ENCODE assay signal across 10 cellular contexts in genomic region chr6:139533166-139533565, GRCh38.
DNase-seq lines count a peak whose midpoint lies in the region; ATAC-seq, FAIRE-seq and TF ChIP-seq lines count a peak whose summit lies in the region.
"Had no signal": no experiment of that assay in that cellular context is flagged by ENCODE, and none has a peak within 500 bp of the region (broad histone marks: within the 10 kb centered on the region; RNA-seq: fewer than 3 reads in every experiment).

No MANE protein-coding gene starts in this region.

- H3K4ac ChIP-seq in H1 (replicated peaks; ENCODE audit: insufficient read length, low read depth, low read length) = no peak overlapping the region

- H3K27ac Mint-ChIP-seq in neural progenitor cell = peak overlapping the region; percentile 5

- H2AFZ ChIP-seq in H1 (ENCODE audit: low read length) = peak overlapping the region; percentile 80
- H2AFZ ChIP-seq in neural progenitor cell (replicated peaks) = no peak overlapping the region

- H4K5ac ChIP-seq in H1 (ENCODE audit: insufficient read length, low read depth, low read length) = no peak overlapping the region

- H4K20me1 ChIP-seq in H1 (replicated peaks in 1 of 2; ENCODE audit: control insufficient read depth in 1 of 2, insufficient read depth in 2 of 2, low read length in 2 of 2) = no peaks in the 10 kb centered on the region
- H4K20me1 ChIP-seq in neural progenitor cell (ENCODE audit: low read depth) = no peaks in the 10 kb centered on the region

- FAIRE-seq in H1 (lab: Jason Lieb, UNC) = no peak

- H3K4me1 ChIP-seq in Peyer's patch = peaks cover 0 to 38% (median 2%) of the 10 kb centered on the region in 4 donors
- no peaks in the 10 kb centered on the region for H3K4me1 ChIP-seq in H1 (replicated peaks in 1 of 4; ENCODE audit: control insufficient read depth in 3 of 4, insufficient read depth in 4 of 4, low read length in 3 of 4)
- no peaks in the 10 kb centered on the region for H3K4me1 ChIP-seq in neural progenitor cell

- H3K9me3 Mint-ChIP-seq in neural progenitor cell = peaks cover 5% of the 10 kb centered on the region

- 91% methylated on average over 4 of the region's 4 CpGs; no CpG with 5 or more reads in 1 of the 2 experiments for WGBS in H1 (ENCODE audit: extremely low coverage in 1 of 2, insufficient coverage in 1 of 2, insufficient read length in 1 of 2, insufficient replicate concordance in 2 of 2, low coverage in 1 of 2, low lambda C conversion rate in 2 of 2, missing lambda C conversion rate in 1 of 2), 2 experiments

- no peak overlapping the region for H3K23ac ChIP-seq in H1 (ENCODE audit: insufficient read length)

- H3K79me2 ChIP-seq in H1 (ENCODE audit: control insufficient read depth in 1 of 2, insufficient read depth in 2 of 2, low read length in 2 of 2) (no peaks in the 10 kb centered on the region), neural progenitor cell (ENCODE audit: low read depth) (no peaks in the 10 kb centered on the region)

- no peak overlapping the region for H2BK5ac ChIP-seq in H1 (ENCODE audit: low read depth, low read length)

- H3K36me3 ChIP-seq in Peyer's patch (no peaks in the 10 kb centered on the region), H1 (ENCODE audit: control insufficient read depth in 2 of 4, insufficient read depth in 4 of 4, low read length in 3 of 4) (no peaks in the 10 kb centered on the region), neural progenitor cell (no peaks in the 10 kb centered on the region)

- TF ChIP-seq EP300 in H1 (IDR thresholded peaks at IDR 0.05; ENCODE audit: borderline replicate concordance in 1 of 2, low read depth in 2 of 2, low read length in 2 of 2) = no peak

- no peak overlapping the region for H4K8ac ChIP-seq in H1 (ENCODE audit: extremely low read depth, insufficient read depth, low read length)

- H3K27me3 Mint-ChIP-seq in neural progenitor cell (ENCODE audit: insufficient read depth, low read depth) = no peaks in the 10 kb centered on the region

- no peak overlapping the region for H2AK5ac ChIP-seq in H1 (ENCODE audit: low read depth, low read length)

- H2BK15ac ChIP-seq in H1 (ENCODE audit: low read length) = no peak overlapping the region

- H3K4me3 ChIP-seq in AG04450 (ENCODE audit: low read depth, low read length) = no peak overlapping the region
- no peak overlapping the region for H3K4me3 ChIP-seq in Peyer's patch
- H3K4me3 ChIP-seq in H1 (ENCODE audit: extremely low read depth in 1 of 4, insufficient read depth in 2 of 4, low read depth in 3 of 4, low read length in 4 of 4) = no peak overlapping the region
- H3K4me3 ChIP-seq in neural progenitor cell = no peak overlapping the region

- POLR2A ChIA-PET in AG04450 (lab: Yijun Ruan, JAX) = no interaction called here
- POLR2A ChIA-PET in H1 (lab: Charles Lee; ENCODE audit: partially characterized antibody) = no interaction called here

- H3K4me1 Mint-ChIP-seq in neural progenitor cell = peaks cover 17% of the 10 kb centered on the region

- DNase-seq in AG04450 (ENCODE audit: low read depth, low spot score) = no peak
- DNase-seq in Peyer's patch = no peak
- no peak for DNase-seq in H1 (ENCODE audit: low read depth in 1 of 2, low spot score in 2 of 2)
- DNase-seq in neural progenitor cell (ENCODE audit: low spot score) = no peak
- DNase-seq in COLO668 (lab: John Stamatoyannopoulos, UW; ENCODE audit: unreplicated experiment) = no peak
- DNase-seq in stimulated activated CD4-positive, alpha-beta T cell treated with anti-CD3 and anti-CD28 coated beads, Interleukin-15, amount 100 ng/mL, for 24 hours = no peak
- no peak for DNase-seq in GM20000 (ENCODE audit: low spot score)
- DNase-seq: NCI-H524, nucleus accumbens had no signal

- H3K9ac ChIP-seq in H1 (replicated peaks in 1 of 4; ENCODE audit: extremely low read depth in 1 of 4, low read depth in 3 of 4, low read length in 3 of 4) (no peak overlapping the region), neural progenitor cell (no peak overlapping the region)

- TF ChIP-seq POLR2A in Peyer's patch (IDR thresholded peaks at IDR 0.05) (no peak), H1 (IDR thresholded peaks at IDR 0.05; ENCODE audit: control extremely low read depth in 1 of 2, low read depth in 2 of 2, low read length in 2 of 2) (no peak)

- no peak overlapping the region for H2BK20ac ChIP-seq in H1 (ENCODE audit: low read length)

- TF ChIP-seq RAD21 in H1 (IDR thresholded peaks at IDR 0.05 in 1 of 2, conservative IDR thresholded peaks at IDR 0.05 in 1 of 2; ENCODE audit: low read depth in 2 of 2, low read length in 2 of 2) = no peak

- H3K9me3 ChIP-seq in AG04450 (ENCODE audit: control insufficient read depth, insufficient read depth, low read length) (no peaks in the 10 kb centered on the region), Peyer's patch (no peaks in the 10 kb centered on the region), H1 (ENCODE audit: insufficient read depth in 2 of 2, low read depth in 1 of 2, low read length in 1 of 2) (no peaks in the 10 kb centered on the region; a peak in 1 of 4 replicates), neural progenitor cell (ENCODE audit: low read depth) (no peaks in the 10 kb centered on the region)

- CTCF ChIA-PET in AG04450 (lab: Charles Lee) (no interaction called here), H1 (lab: Charles Lee; ENCODE audit: partially characterized antibody) (no interaction called here)

- H4K91ac ChIP-seq in H1 (replicated peaks; ENCODE audit: insufficient read length, low read length) = no peak overlapping the region

- ATAC-seq in GM19395 (IDR thresholded peaks at IDR 0.05; ENCODE audit: unreplicated experiment) = no peak

- H3K14ac ChIP-seq in H1 (ENCODE audit: insufficient read length) = no peak overlapping the region

- no peaks in the 10 kb centered on the region for H3F3A ChIP-seq in neural progenitor cell (ENCODE audit: low read depth)

- no peak overlapping the region for H3K56ac ChIP-seq in H1 (replicated peaks; ENCODE audit: insufficient read length, low read depth, low read length)

- no peak overlapping the region for H2BK12ac ChIP-seq in H1 (ENCODE audit: low read depth, low read length)

- no peaks in the 10 kb centered on the region for H3K23me2 ChIP-seq in H1 (ENCODE audit: low read depth, low read length)

- H3K27me3 ChIP-seq in AG04450 (ENCODE audit: control insufficient read depth, insufficient read depth, low read length) (no peaks in the 10 kb centered on the region), Peyer's patch (no peaks in the 10 kb centered on the region), H1 (replicated peaks in 1 of 4; ENCODE audit: control insufficient read depth in 3 of 4, extremely low read depth in 1 of 4, insufficient read depth in 3 of 4, low read length in 3 of 4) (no peaks in the 10 kb centered on the region), neural progenitor cell (no peaks in the 10 kb centered on the region)

- H3K4me3 Mint-ChIP-seq in neural progenitor cell = no peak overlapping the region

- no peak overlapping the region; the same call in 1 of the 2 replicates for H3K18ac ChIP-seq in H1 (ENCODE audit: extremely low read depth, low read length)

- no peaks in the 10 kb centered on the region for H3K36me3 Mint-ChIP-seq in neural progenitor cell

- H3K4me2 ChIP-seq in H1 (ENCODE audit: insufficient read depth in 1 of 2, low read depth in 2 of 2, low read length in 2 of 2) (no peak overlapping the region), neural progenitor cell (no peak overlapping the region)

- H3K27ac ChIP-seq in AG04450 (ENCODE audit: low read depth, low read length) (peak overlapping the region; percentile 62), Peyer's patch (peak overlapping the region in 3 of 4 donors; percentile 61 to 83 (median 75)), H1 (ENCODE audit: low read depth, low read length) (no peak overlapping the region), neural progenitor cell (no peak overlapping the region)

- no peak for TF ChIP-seq CTCF in AG04450 (IDR thresholded peaks at IDR 0.05; ENCODE audit: low read depth, low read length)
- TF ChIP-seq CTCF in Peyer's patch (IDR thresholded peaks at IDR 0.05) = no peak
- TF ChIP-seq CTCF in H1 (IDR thresholded peaks at IDR 0.05; ENCODE audit: control extremely low read depth in 1 of 3, insufficient read depth in 1 of 3, low read depth in 1 of 3, low read length in 3 of 3) = no peak
- no peak for TF ChIP-seq CTCF in neural progenitor cell (IDR thresholded peaks at IDR 0.05)
- TF ChIP-seq CTCF in GM20000 (IDR thresholded peaks at IDR 0.05; ENCODE audit: extremely low read depth, missing control alignments) = no peak

- H2BK120ac ChIP-seq in H1 (replicated peaks; ENCODE audit: low read depth, low read length) = no peak overlapping the region

- no peaks in the 10 kb centered on the region for H3K79me1 ChIP-seq in H1 (ENCODE audit: low read depth, low read length)

TF ChIP-seq in H1, 55 proteins besides CTCF, POLR2A, EP300 and RAD21:
- TF ChIP-seq CHD2 (IDR thresholded peaks at IDR 0.05; ENCODE audit: low read length) = no peak
- no peak for TF ChIP-seq JUN (IDR thresholded peaks at IDR 0.05; ENCODE audit: low read depth, low read length)
- TF ChIP-seq HDAC2 (IDR thresholded peaks at IDR 0.05; ENCODE audit: borderline replicate concordance in 1 of 2, low read depth in 2 of 2, low read length in 2 of 2) = no peak
- TF ChIP-seq TAF1 (IDR thresholded peaks at IDR 0.05; ENCODE audit: low read depth, low read length) = no peak
- TF ChIP-seq SIX5 (IDR thresholded peaks at IDR 0.05; ENCODE audit: low read depth, low read length) = no peak
- no peak for TF ChIP-seq SRF (IDR thresholded peaks at IDR 0.05; ENCODE audit: low read depth, low read length)
- no peak for TF ChIP-seq CHD1 (IDR thresholded peaks at IDR 0.05; ENCODE audit: low read depth, low read length)
- TF ChIP-seq KDM4A (IDR thresholded peaks at IDR 0.05; ENCODE audit: low read depth, low read length, severe bottlenecking) = no peak
- no peak for TF ChIP-seq KDM5A (IDR thresholded peaks at IDR 0.05; ENCODE audit: low read length)
- TF ChIP-seq KDM1A (IDR thresholded peaks at IDR 0.05; ENCODE audit: borderline replicate concordance, low read length) = no peak
- TF ChIP-seq TBP (IDR thresholded peaks at IDR 0.05; ENCODE audit: low read depth, low read length) = no peak
- no peak for TF ChIP-seq TCF12 (IDR thresholded peaks at IDR 0.05; ENCODE audit: low read depth, low read length)
- no peak for TF ChIP-seq HDAC6 (IDR thresholded peaks at IDR 0.05; ENCODE audit: low read depth, low read length)
- no peak for TF ChIP-seq FOSL1 (IDR thresholded peaks at IDR 0.05; ENCODE audit: insufficient read depth, low read depth, low read length)
- no peak for TF ChIP-seq RFX5 (IDR thresholded peaks at IDR 0.05; ENCODE audit: borderline replicate concordance, low read depth, low read length)
- no peak for TF ChIP-seq TAF7 (optimal IDR thresholded peaks at IDR 0.05; ENCODE audit: borderline replicate concordance, low read depth, low read length)
- TF ChIP-seq TEAD4 (IDR thresholded peaks at IDR 0.05; ENCODE audit: low read depth, low read length) = no peak
- TF ChIP-seq POU5F1 (IDR thresholded peaks at IDR 0.05; ENCODE audit: low read depth, low read length) = no peak

Comparison
In these comparisons a context has a peak if more than half of its experiments do, and no peak if none do; other contexts are left out.
1. H3K27ac ChIP-seq: peak in AG04450 (single experiment) and Peyer's patch (3 of 4); none in H1 (single experiment) and neural progenitor cell (single experiment).